In the genomic region with DNA sequence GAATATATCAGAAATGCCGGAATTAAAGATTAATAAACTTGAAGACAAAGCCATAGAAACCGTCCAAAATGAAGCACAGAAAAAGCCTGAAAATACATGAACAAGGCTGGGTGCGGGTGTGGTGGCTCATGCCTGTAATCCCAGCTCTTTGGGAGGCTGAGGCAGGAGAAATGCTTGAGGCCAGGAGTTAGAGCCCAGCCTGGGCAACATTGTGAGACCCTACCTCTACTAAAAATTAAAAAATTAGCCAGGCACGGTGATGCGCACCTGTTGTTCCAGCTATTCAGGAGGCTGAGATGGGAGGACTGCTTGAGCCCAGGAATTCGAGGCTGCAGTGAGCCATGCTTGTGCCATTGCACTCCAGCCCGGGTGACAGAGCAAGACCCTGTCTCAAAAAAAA, we compare ENCODE assay signal across 23 cellular contexts. TPM values are rescaled to one million over a fixed set of nuclear protein-coding genes. Genes with fewer than 3 reads are reported as not detected.
DNase-seq lines count a peak whose midpoint lies in the region; ATAC-seq, FAIRE-seq and TF ChIP-seq lines count a peak whose summit lies in the region.
"Had no signal": no experiment of that assay in that cellular context is flagged by ENCODE, and none has a peak within 500 bp of the region (broad histone marks: within the 10 kb centered on the region; RNA-seq: fewer than 3 reads in every experiment).

No MANE protein-coding gene starts in this region.

- H3K9me3 ChIP-seq in HepG2 (ENCODE audit: low read length) = no peaks in the 10 kb centered on the region
- no peaks in the 10 kb centered on the region for H3K9me3 ChIP-seq in right lobe of liver
- H3K9me3 ChIP-seq: Caco-2 had no signal

- H3K4me3 Mint-ChIP-seq in activated T-cell treated with anti-CD3 and anti-CD28 coated beads, Interleukin-2, amount 50 U/mL, for 72 hours = no peak overlapping the region
- H3K4me3 Mint-ChIP-seq: B cell; CD4-positive, CD25-positive, alpha-beta regulatory T cell; CD8-positive, alpha-beta T cell; GM23338; H9; HFFc6 had no signal

- FAIRE-seq in HepG2 (lab: Jason Lieb, UNC) (no peak), islet of Langerhans (lab: Jason Lieb, UNC) (peak; percentile 64)
- FAIRE-seq: A204.1, GM12878 had no signal

- H3K36me3 Mint-ChIP-seq in activated T-cell treated with anti-CD3 and anti-CD28 coated beads, Interleukin-2, amount 50 U/mL, for 72 hours (ENCODE audit: insufficient read depth in 2 of 2) = peaks cover 4 to 5% of the 10 kb centered on the region in 2 donors
- H3K36me3 Mint-ChIP-seq: CD4-positive, CD25-positive, alpha-beta regulatory T cell had no signal

- no peak for TF ChIP-seq EP300 in HepG2 (IDR thresholded peaks at IDR 0.05; ENCODE audit: low read depth in 2 of 2, low read length in 2 of 2)
- no peak for TF ChIP-seq EP300 in HepG2 (CRISPR knock-in tag; IDR thresholded peaks at IDR 0.05; ENCODE audit: borderline replicate concordance)

- TF ChIP-seq POLR2A in HepG2 (IDR thresholded peaks at IDR 0.05; ENCODE audit: insufficient read depth in 1 of 2, low read depth in 2 of 2, low read length in 2 of 2) = no peak
- no peak for TF ChIP-seq POLR2A in right lobe of liver (IDR thresholded peaks at IDR 0.05)

- intact Hi-C loops in HepG2 (cut with micrococcal nuclease; ENCODE audit: unreplicated experiment) (no loop called here), right lobe of liver (cut with DNase I) (no loop called here)

- peak overlapping the region; percentile 47 for H3K27ac Mint-ChIP-seq in activated T-cell treated with anti-CD3 and anti-CD28 coated beads, Interleukin-2, amount 50 U/mL, for 72 hours
- H3K27ac Mint-ChIP-seq: B cell; CD8-positive, alpha-beta T cell; GM23338; H9; HFFc6 had no signal

- H3K27me3 Mint-ChIP-seq in activated T-cell treated with anti-CD3 and anti-CD28 coated beads, Interleukin-2, amount 50 U/mL, for 72 hours (ENCODE audit: low read depth) = no peaks in the 10 kb centered on the region
- H3K27me3 Mint-ChIP-seq: B cell; CD4-positive, CD25-positive, alpha-beta regulatory T cell had no signal

- H3K36me3 ChIP-seq in HepG2 (replicated peaks in 1 of 2; ENCODE audit: control insufficient read depth in 1 of 2, insufficient read depth in 2 of 2, low read length in 2 of 2) (peaks cover 0 to 1% of the 10 kb centered on the region in 2 experiments; a peak in 2 of 5 replicates), right lobe of liver (no peaks in the 10 kb centered on the region)

- CTCF ChIA-PET in HepG2 (lab: Yijun Ruan, JAX; ENCODE audit: low intra/inter-chr PET ratio, low total read pairs) = no interaction called here

- H3K4me1 Mint-ChIP-seq in activated T-cell treated with anti-CD3 and anti-CD28 coated beads, Interleukin-2, amount 50 U/mL, for 72 hours (ENCODE audit: low read depth) = peaks cover 6% of the 10 kb centered on the region
- H3K4me1 Mint-ChIP-seq: GM23338, H9 had no signal

- TF ChIP-seq CTCF in HepG2 (CRISPR knock-in tag; IDR thresholded peaks at IDR 0.05) (no peak), right lobe of liver (IDR thresholded peaks at IDR 0.05) (no peak)

- H3K27ac ChIP-seq in HepG2 (ENCODE audit: extremely low read length, insufficient read depth, low read length) (no peak overlapping the region), right lobe of liver (no peak overlapping the region)
- H3K27ac ChIP-seq: 22Rv1, BLaER1, C4-2B had no signal

- peaks cover 80% of the 10 kb centered on the region for H3K79me2 ChIP-seq in HepG2 (ENCODE audit: insufficient read depth, low read length)

- no peak for TF ChIP-seq RAD21 in HepG2 (CRISPR knock-in tag; IDR thresholded peaks at IDR 0.05)

- no peak overlapping the region for H2AFZ ChIP-seq in HepG2 (ENCODE audit: low read length)
- H2AFZ ChIP-seq: GM23338 had no signal

- 95% methylated on average over 7 of the region's 7 CpGs for WGBS in HepG2 (ENCODE audit: low lambda C conversion rate)
- WGBS in right lobe of liver (ENCODE audit: insufficient coverage, low coverage, low lambda C conversion rate, missing lambda C conversion rate) = 95% methylated on average over 3 of the region's 7 CpGs

- H3K27me3 ChIP-seq in HepG2 (ENCODE audit: control insufficient read depth in 1 of 2, insufficient read depth in 2 of 2, low read length in 2 of 2) (no peaks in the 10 kb centered on the region), right lobe of liver (no peaks in the 10 kb centered on the region)
- H3K27me3 ChIP-seq: BLaER1 had no signal

- no peak for ATAC-seq in activated T-cell treated with anti-CD3 and anti-CD28 coated beads, Interleukin-2, amount 50 U/mL, for 72 hours (replicated peaks in 1 of 2)
- ATAC-seq in HepG2 = no peak
- no peak for ATAC-seq in right lobe of liver
- ATAC-seq: CD8-positive, alpha-beta T cell; GM12878; GM23338; HCT116 had no signal

- H3K4me1 ChIP-seq in HepG2 (ENCODE audit: insufficient read depth, low read length) (0 out of 2 replicates have a peak, but pooled peaks cover 4% of the 10 kb centered on the region), right lobe of liver (no peaks in the 10 kb centered on the region)

- no peaks in the 10 kb centered on the region for H3K9me3 Mint-ChIP-seq in activated T-cell treated with anti-CD3 and anti-CD28 coated beads, Interleukin-2, amount 50 U/mL, for 72 hours
- H3K9me3 Mint-ChIP-seq: CD4-positive, CD25-positive, alpha-beta regulatory T cell; CD8-positive, alpha-beta T cell; GM23338; H9; HFFc6 had no signal

- H3K4me2 ChIP-seq in HepG2 (ENCODE audit: low read depth, low read length) = no peak overlapping the region
- H3K4me2 ChIP-seq: BLaER1, GM23338 had no signal

- H4K20me1 ChIP-seq in HepG2 (ENCODE audit: insufficient read depth, low read length) = no peaks in the 10 kb centered on the region

- H3K4me3 ChIP-seq in HepG2 (replicated peaks in 1 of 3; ENCODE audit: insufficient read depth in 1 of 3, low read depth in 2 of 3, low read length in 3 of 3) (no peak overlapping the region), right lobe of liver (no peak overlapping the region)
- H3K4me3 ChIP-seq: BLaER1, GM12878, GM23338 had no signal

- POLR2A ChIA-PET in HepG2 (lab: Yijun Ruan, JAX) = no interaction called here

- in situ Hi-C loops in HepG2 (cut with HindIII; ENCODE audit: extremely low pct_ligation_motif_present, low pct_unique_long_range_greater_than_20kb) = no loop called here

- DNase-seq in activated T-cell treated with anti-CD3 and anti-CD28 coated beads, Interleukin-2, amount 50 U/mL, for 72 hours = no peak
- no peak for DNase-seq in activated T-cell treated with anti-CD3 and anti-CD28 coated beads, Interleukin-2, amount 50 U/mL, for 1 hour
- DNase-seq in HepG2 (ENCODE audit: low spot score) (no peak), right lobe of liver (no peak), HUDEP-2 (lab: John Stamatoyannopoulos, UW; ENCODE audit: unreplicated experiment in 76 of 76) (no peak), DMS 273 treated with DMSO at 0.1 percent for 48 hours (lab: John Stamatoyannopoulos, UW) (no peak)
- DNase-seq: Caco-2; CD4-positive, CD25-positive, alpha-beta regulatory T cell; CD8-positive, alpha-beta T cell; DMS79; EL; GDM1; H9; HFFc6 had no signal

- no peak overlapping the region for H3K9ac ChIP-seq in HepG2 (ENCODE audit: insufficient read depth, low read depth, low read length)
- H3K9ac ChIP-seq: BLaER1 had no signal

- BruUV-seq in HepG2 (replicated peaks; lab: Mats Ljungman, UMichigan) = no TSS peak

TF ChIP-seq in HepG2, 621 proteins besides CTCF, POLR2A, EP300 and RAD21:
- TF ChIP-seq ZNF207 (IDR thresholded peaks at IDR 0.05; ENCODE audit: borderline replicate concordance) (no peak), ZNF121 (CRISPR knock-in tag; IDR thresholded peaks at IDR 0.05) (0 out of 2 replicates have a peak, but pooled peaks have one; percentile 27)

RNA-seq across cellular contexts. Expression of a gene that starts 32.9 kb away (rescaled TPM):
- total RNA-seq in activated T-cell treated with anti-CD3 and anti-CD28 coated beads, Interleukin-2, amount 50 U/mL, for 72 hours = 10 to 100 TPM; 17.4 to 19.3 TPM
- total RNA-seq in HepG2 (2016; rRNA removed; fragmentation: Illumina TruSeq; extraction: Trizol) = 31.3 and 48.0 TPM in 2 replicates
- total RNA-seq in HepG2 (2016; cell fraction: cytosol; rRNA removed; fragmentation: Illumina TruSeq; extraction: Trizol; ENCODE audit: low read depth) = 90.3 and 96.9 TPM in 2 replicates
- 31.5 and 50.9 TPM in 2 replicates for total RNA-seq in HepG2 (2016; cell fraction: insoluble cytoplasmic fraction; rRNA removed; fragmentation: Illumina TruSeq; extraction: Trizol)
- 39.0 and 57.5 TPM in 2 replicates for total RNA-seq in HepG2 (2016; cell fraction: membrane; rRNA removed; fragmentation: Illumina TruSeq; extraction: Trizol)
- total RNA-seq in HepG2 (2016; cell fraction: nucleus; rRNA removed; fragmentation: Illumina TruSeq; extraction: Trizol) = 75.6 and 80.9 TPM in 2 replicates
- 11.3 and 12.8 TPM in 2 replicates for polyA plus RNA-seq in HepG2 (2011; rRNA removed)
- polyA plus RNA-seq in HepG2 (2011; cell fraction: cytosol; rRNA removed) = 5.3 and 8.5 TPM in 2 replicates
- 7.9 and 9.3 TPM in 2 replicates for polyA plus RNA-seq in HepG2 (2011; cell fraction: nucleus; rRNA removed)
- polyA plus RNA-seq in HepG2 (2012) = 10.5 and 11.7 TPM in 2 replicates
- 2.4 and 2.7 TPM in 2 replicates for polyA plus RNA-seq in HepG2 (2016; cell fraction: cytosol; fragmentation: Illumina TruSeq; extraction: Trizol; ENCODE audit: low read depth)
- 34.0 and 36.3 TPM in 2 replicates for polyA plus RNA-seq in HepG2 (2016; cell fraction: insoluble cytoplasmic fraction; fragmentation: Illumina TruSeq; extraction: Trizol; ENCODE audit: low read depth)
- 4.3 and 5.6 TPM in 2 replicates for polyA plus RNA-seq in HepG2 (2016; cell fraction: membrane; fragmentation: Illumina TruSeq; extraction: Trizol; ENCODE audit: low read depth)
- polyA plus RNA-seq in HepG2 (2016; cell fraction: nucleus; fragmentation: Illumina TruSeq; extraction: Trizol; ENCODE audit: insufficient read depth, low read depth) = 30.6 and 34.2 TPM in 2 replicates
- polyA minus RNA-seq in HepG2 (2011; rRNA and poly(A)+ RNA removed; ENCODE audit: low replicate concordance) = 12.1 and 22.3 TPM in 2 replicates
- 18.6 and 21.0 TPM in 2 replicates for polyA minus RNA-seq in HepG2 (2011; cell fraction: cytosol; rRNA and poly(A)+ RNA removed)
- polyA minus RNA-seq in HepG2 (2011; cell fraction: nucleus; rRNA and poly(A)+ RNA removed) = 90.9 and 94.9 TPM in 2 replicates
- 10 to 100 TPM in 4 of 6 experiments, 1 to 10 TPM in 2; 9.3 to 21.4 (median 12.5) TPM for total RNA-seq in right lobe of liver
